ENCODE assay signal across 33 cellular contexts in the genomic region with DNA sequence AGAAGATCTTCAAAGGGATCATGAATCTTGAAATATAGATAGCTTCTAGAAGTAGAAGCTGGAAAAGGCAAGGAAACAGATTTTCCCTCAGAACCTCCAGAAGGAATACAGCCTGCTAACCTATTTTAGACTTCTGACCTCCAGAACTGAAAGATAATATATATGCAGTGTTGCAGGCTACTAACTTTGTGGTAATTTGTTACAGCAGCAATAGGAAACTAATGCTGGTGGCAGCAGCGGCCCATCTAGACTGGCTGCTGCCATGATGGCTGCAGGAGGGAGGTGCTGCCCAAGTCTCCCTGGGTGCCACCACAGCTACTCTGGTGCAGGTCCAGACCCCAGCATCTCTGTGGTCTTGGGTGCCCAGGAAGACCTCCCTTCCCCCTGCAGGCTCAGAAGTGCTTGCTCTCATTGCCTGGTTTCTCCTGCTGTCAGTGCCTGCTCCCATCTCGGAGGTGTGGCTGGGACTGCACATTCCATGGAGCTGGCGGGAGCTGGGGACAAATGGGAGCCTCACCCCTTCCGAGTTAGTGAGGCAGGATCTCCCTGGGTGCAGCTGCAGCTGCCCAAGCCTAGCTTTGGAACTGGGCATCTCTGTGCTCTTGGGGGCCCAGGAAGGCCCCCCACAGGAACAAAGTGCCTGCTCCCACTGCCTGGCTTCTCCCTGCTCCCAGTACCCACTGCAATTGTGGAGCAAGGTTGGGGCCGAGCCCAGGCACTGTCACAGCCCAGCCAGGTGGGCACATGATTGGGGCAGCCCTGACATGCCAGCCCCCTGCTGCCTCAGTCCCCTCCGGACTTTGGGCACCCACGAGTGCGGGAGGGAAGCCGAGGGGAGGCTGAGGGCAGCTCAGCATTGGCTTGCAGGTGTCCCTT.
"Had no signal": no experiment of that assay in that cellular context is flagged by ENCODE, and none has a peak within 500 bp of the region (broad histone marks: within the 10 kb centered on the region; RNA-seq: fewer than 3 reads in every experiment).

No MANE protein-coding gene starts in this region.

- H3K27me3 ChIP-seq: adrenal gland, body of pancreas, esophagus squamous epithelium, gastroesophageal sphincter had no signal

- H3K4me1 Mint-ChIP-seq: activated CD4-positive, alpha-beta T cell treated with anti-CD3 and anti-CD28 coated beads for 36 hours; activated CD4-positive, alpha-beta T cell treated with anti-CD3 and anti-CD28 coated beads, Interleukin-2, amount 10 ng/mL, durations not matched to agents 24 days and 14 days; activated CD8-positive, alpha-beta memory T cell treated with anti-CD3 and anti-CD28 coated beads, Interleukin-2, amount 10 ng/mL, durations not matched to agents 7 days and 5 days; activated naive CD4-positive, alpha-beta T cell treated with anti-CD3 and anti-CD28 coated beads, Interleukin-2, amount 50 U/mL, for 24 hours; activated naive CD8-positive, alpha-beta T cell treated with anti-CD3 and anti-CD28 coated beads for 36 hours; activated naive CD8-positive, alpha-beta T cell treated with anti-CD3 and anti-CD28 coated beads, Interleukin-2, amount 50 U/mL, for 24 hours had no signal

- H3K4me1 ChIP-seq: adrenal gland, body of pancreas, esophagus squamous epithelium, gastroesophageal sphincter, heart right ventricle had no signal

- H3K27ac ChIP-seq: adrenal gland, body of pancreas, epithelial cell of prostate, esophagus squamous epithelium, gastroesophageal sphincter, heart right ventricle had no signal

- H3K36me3 ChIP-seq: adrenal gland, esophagus squamous epithelium, gastroesophageal sphincter, heart right ventricle had no signal

- H3K9me3 Mint-ChIP-seq: activated CD4-positive, alpha-beta memory T cell treated with anti-CD3 and anti-CD28 coated beads for 36 hours; activated CD4-positive, alpha-beta T cell treated with anti-CD3 and anti-CD28 coated beads, Interleukin-2, amount 10 ng/mL, durations not matched to agents 24 days and 14 days; activated naive CD4-positive, alpha-beta T cell treated with anti-CD3 and anti-CD28 coated beads for 36 hours; activated naive CD4-positive, alpha-beta T cell treated with anti-CD3 and anti-CD28 coated beads, Interleukin-2, amount 50 U/mL, for 24 hours; activated naive CD8-positive, alpha-beta T cell treated with anti-CD3 and anti-CD28 coated beads for 36 hours; activated naive CD8-positive, alpha-beta T cell treated with anti-CD3 and anti-CD28 coated beads, Interleukin-2, amount 50 U/mL, for 24 hours; activated T-helper 1 cell treated with anti-CD3 and anti-CD28 coated beads, Interleukin-12 subunit alpha, Interleukin-12 subunit beta, Interleukin-2, Interleukin-4 antibody, amounts not matched to agents 30 ng/mL and 10 ng/mL and 1 ng/mL, durations not matched to agents 14 hours and 24 hours and 36 hours; activated T-helper 2 cell treated with anti-CD3 and anti-CD28 coated beads, Interferon-gamma antibody, Interleukin-2, Interleukin-4, amounts not matched to agents 10 μg/mL and 5 μg/mL and 100 μg/mL, durations not matched to agents 14 hours and 24 hours and 36 hours had no signal

- DNase-seq: activated CD4-positive, alpha-beta memory T cell treated with anti-CD3 and anti-CD28 coated beads for 36 hours; activated CD4-positive, alpha-beta T cell treated with anti-CD3 and anti-CD28 coated beads for 36 hours; activated CD4-positive, alpha-beta T cell treated with anti-CD3 and anti-CD28 coated beads, Interleukin-2, amount 10 ng/mL, durations not matched to agents 24 days and 14 days; activated CD4-positive, CD25-positive, alpha-beta regulatory T cell; activated CD4-positive, CD25-positive, alpha-beta regulatory T cell treated with anti-CD3 and anti-CD28 coated beads, Interleukin-2, amount 50 U/mL, for 72 hours; activated CD8-positive, alpha-beta memory T cell treated with anti-CD3 and anti-CD28 coated beads, Interleukin-2, amount 10 ng/mL, durations not matched to agents 7 days and 5 days; activated CD8-positive, alpha-beta memory T cell treated with anti-CD3 and anti-CD28 coated beads, Interleukin-2, amount 50 U/mL, for 4 hours; activated CD8-positive, alpha-beta T cell treated with anti-CD3 and anti-CD28 coated beads, Interleukin-2, amount 10 ng/mL, durations not matched to agents 7 days and 5 days; activated effector memory CD4-positive, alpha-beta T cell treated with anti-CD3 and anti-CD28 coated beads, Interleukin-2, amount 50 U/mL, for 16 hours; activated naive CD4-positive, alpha-beta T cell treated with anti-CD3 and anti-CD28 coated beads for 36 hours; activated naive CD8-positive, alpha-beta T cell treated with anti-CD3 and anti-CD28 coated beads for 36 hours; activated naive CD8-positive, alpha-beta T cell treated with anti-CD3 and anti-CD28 coated beads, Interleukin-2, amount 50 U/mL, for 24 hours; activated T-cell treated with anti-CD3 and anti-CD28 coated beads, Interleukin-2, amount 50 U/mL, for 1 hour; activated T-cell treated with anti-CD3 and anti-CD28 coated beads, Interleukin-2, amount 50 U/mL, for 48 hours; adrenal gland; amygdala; aorta; body of pancreas; caudate nucleus; cortex of kidney; effector CD8-positive, alpha-beta T cell; esophagus squamous epithelium; foreskin melanocyte; heart right ventricle; T-helper 2 cell had no signal

- H3K36me3 Mint-ChIP-seq: activated CD4-positive, alpha-beta memory T cell treated with anti-CD3 and anti-CD28 coated beads for 36 hours; activated CD8-positive, alpha-beta memory T cell treated with anti-CD3 and anti-CD28 coated beads, Interleukin-2, amount 10 ng/mL, durations not matched to agents 7 days and 5 days; activated naive CD4-positive, alpha-beta T cell treated with anti-CD3 and anti-CD28 coated beads, Interleukin-2, amount 50 U/mL, for 24 hours; activated naive CD8-positive, alpha-beta T cell treated with anti-CD3 and anti-CD28 coated beads for 36 hours had no signal

- H3K9me3 ChIP-seq: adrenal gland, body of pancreas, esophagus squamous epithelium, gastroesophageal sphincter, heart right ventricle had no signal

- H3K4me3 ChIP-seq: adrenal gland, body of pancreas, esophagus squamous epithelium, gastroesophageal sphincter, heart right ventricle had no signal

- H3K27me3 Mint-ChIP-seq: activated CD8-positive, alpha-beta memory T cell treated with anti-CD3 and anti-CD28 coated beads, Interleukin-2, amount 10 ng/mL, durations not matched to agents 7 days and 5 days; activated naive CD8-positive, alpha-beta T cell treated with anti-CD3 and anti-CD28 coated beads for 36 hours had no signal

- ATAC-seq: activated CD4-positive, alpha-beta T cell treated with anti-CD3 and anti-CD28 coated beads for 36 hours; activated CD8-positive, alpha-beta memory T cell treated with anti-CD3 and anti-CD28 coated beads, Interleukin-2, amount 10 ng/mL, durations not matched to agents 7 days and 5 days; activated CD8-positive, alpha-beta T cell treated with anti-CD3 and anti-CD28 coated beads, Interleukin-2, amount 10 ng/mL, durations not matched to agents 7 days and 5 days; activated naive CD8-positive, alpha-beta T cell treated with anti-CD3 and anti-CD28 coated beads, Interleukin-2, amount 50 U/mL, for 24 hours; body of pancreas; gastroesophageal sphincter had no signal

- H3K27ac Mint-ChIP-seq: activated CD4-positive, alpha-beta memory T cell treated with anti-CD3 and anti-CD28 coated beads for 36 hours; activated CD4-positive, alpha-beta T cell treated with anti-CD3 and anti-CD28 coated beads for 36 hours; activated CD4-positive, alpha-beta T cell treated with anti-CD3 and anti-CD28 coated beads, Interleukin-2, amount 10 ng/mL, durations not matched to agents 24 days and 14 days; activated CD8-positive, alpha-beta memory T cell treated with anti-CD3 and anti-CD28 coated beads, Interleukin-2, amount 10 ng/mL, durations not matched to agents 7 days and 5 days; activated CD8-positive, alpha-beta T cell treated with anti-CD3 and anti-CD28 coated beads, Interleukin-2, amount 10 ng/mL, durations not matched to agents 7 days and 5 days; activated naive CD4-positive, alpha-beta T cell treated with anti-CD3 and anti-CD28 coated beads for 36 hours; activated naive CD4-positive, alpha-beta T cell treated with anti-CD3 and anti-CD28 coated beads, Interleukin-2, amount 50 U/mL, for 24 hours; activated naive CD8-positive, alpha-beta T cell treated with anti-CD3 and anti-CD28 coated beads for 36 hours; activated naive CD8-positive, alpha-beta T cell treated with anti-CD3 and anti-CD28 coated beads, Interleukin-2, amount 50 U/mL, for 24 hours; activated T-helper 1 cell treated with anti-CD3 and anti-CD28 coated beads, Interleukin-12 subunit alpha, Interleukin-12 subunit beta, Interleukin-2, Interleukin-4 antibody, amounts not matched to agents 30 ng/mL and 10 ng/mL and 1 ng/mL, durations not matched to agents 14 hours and 24 hours and 36 hours; activated T-helper 2 cell treated with anti-CD3 and anti-CD28 coated beads, Interferon-gamma antibody, Interleukin-2, Interleukin-4, amounts not matched to agents 10 μg/mL and 5 μg/mL and 100 μg/mL, durations not matched to agents 14 hours and 24 hours and 36 hours had no signal

- H3K4me3 Mint-ChIP-seq: activated CD4-positive, alpha-beta memory T cell treated with anti-CD3 and anti-CD28 coated beads for 36 hours; activated CD4-positive, alpha-beta T cell treated with anti-CD3 and anti-CD28 coated beads for 36 hours; activated CD4-positive, alpha-beta T cell treated with anti-CD3 and anti-CD28 coated beads, Interleukin-2, amount 10 ng/mL, durations not matched to agents 24 days and 14 days; activated CD8-positive, alpha-beta memory T cell treated with anti-CD3 and anti-CD28 coated beads, Interleukin-2, amount 10 ng/mL, durations not matched to agents 7 days and 5 days; activated CD8-positive, alpha-beta T cell treated with anti-CD3 and anti-CD28 coated beads, Interleukin-2, amount 10 ng/mL, durations not matched to agents 7 days and 5 days; activated naive CD4-positive, alpha-beta T cell treated with anti-CD3 and anti-CD28 coated beads for 36 hours; activated naive CD4-positive, alpha-beta T cell treated with anti-CD3 and anti-CD28 coated beads, Interleukin-2, amount 50 U/mL, for 24 hours; activated naive CD8-positive, alpha-beta T cell treated with anti-CD3 and anti-CD28 coated beads for 36 hours; activated naive CD8-positive, alpha-beta T cell treated with anti-CD3 and anti-CD28 coated beads, Interleukin-2, amount 50 U/mL, for 24 hours; activated T-helper 1 cell treated with anti-CD3 and anti-CD28 coated beads, Interleukin-12 subunit alpha, Interleukin-12 subunit beta, Interleukin-2, Interleukin-4 antibody, amounts not matched to agents 30 ng/mL and 10 ng/mL and 1 ng/mL, durations not matched to agents 14 hours and 24 hours and 36 hours had no signal

- FAIRE-seq: colon, endometrium, endothelial cell of umbilical vein had no signal
